In genomic region chr4:123649248-123649643, GRCh38 we compare ENCODE assay signal across 8 cellular contexts.
DNase-seq lines count a peak whose midpoint lies in the region; ATAC-seq and TF ChIP-seq lines count a peak whose summit lies in the region.

No MANE protein-coding gene starts in this region.

- CTCF ChIA-PET in activated naive CD4-positive, alpha-beta T cell treated with anti-CD3 and anti-CD28 coated beads, Interleukin-2, amount 10 ng/mL, durations not matched to agents 7 days and 5 days (lab: Charles Lee) = interaction anchor here (0.6 kb wide), 1 partner anchor 15 kb away, joined by 3 read pairs; no protein-coding TSS in a partner anchor
- CTCF ChIA-PET in activated CD8-positive, alpha-beta memory T cell treated with anti-CD3 and anti-CD28 coated beads, Interleukin-2, amount 10 ng/mL, durations not matched to agents 7 days and 5 days (lab: Charles Lee) = interaction anchor here (1.7 kb wide), 1 partner anchor 250 kb away, joined by 4 read pairs; no protein-coding TSS in a partner anchor

- no peaks in the 10 kb centered on the region for H3K36me3 ChIP-seq in endodermal cell (ENCODE audit: control insufficient read depth, insufficient read depth, low read length)
- H3K36me3 ChIP-seq in suprapubic skin = no peaks in the 10 kb centered on the region

- DNase-seq in DMS53 (lab: John Stamatoyannopoulos, UW) (peak; percentile 54), DMS53 treated with DMSO at 0.1 percent for 48 hours (lab: John Stamatoyannopoulos, UW; ENCODE audit: unreplicated experiment) (no peak), endodermal cell (no peak), suprapubic skin (ENCODE audit: low spot score in 2 of 2) (no peak), NCI-H1694 treated with DMSO at 0.1 percent for 48 hours (lab: John Stamatoyannopoulos, UW) (no peak)
- DNase-seq in activated naive CD4-positive, alpha-beta T cell treated with anti-CD3 and anti-CD28 coated beads, Interleukin-2, amount 10 ng/mL, durations not matched to agents 7 days and 5 days = no peak
- DNase-seq in activated CD8-positive, alpha-beta memory T cell treated with anti-CD3 and anti-CD28 coated beads, Interleukin-2, amount 10 ng/mL, durations not matched to agents 7 days and 5 days = no peak

- TF ChIP-seq POLR2A in suprapubic skin (IDR thresholded peaks at IDR 0.05) = no peak

- peak overlapping the region; percentile 12 for H3K9ac ChIP-seq in endodermal cell (ENCODE audit: extremely low read depth, low read length, poor library complexity, severe bottlenecking)

- H3K9me3 ChIP-seq in endodermal cell (ENCODE audit: control insufficient read depth, low read length) (peaks cover 4% of the 10 kb centered on the region), suprapubic skin (no peaks in the 10 kb centered on the region)

- TF ChIP-seq CTCF in endodermal cell (conservative IDR thresholded peaks at IDR 0.05) (no peak), suprapubic skin (IDR thresholded peaks at IDR 0.05) (no peak)

- peaks cover 36% of the 10 kb centered on the region for H3K4me1 Mint-ChIP-seq in endodermal cell
- H3K4me1 Mint-ChIP-seq in activated naive CD4-positive, alpha-beta T cell treated with anti-CD3 and anti-CD28 coated beads, Interleukin-2, amount 10 ng/mL, durations not matched to agents 7 days and 5 days = no peaks in the 10 kb centered on the region
- no peaks in the 10 kb centered on the region for H3K4me1 Mint-ChIP-seq in activated CD8-positive, alpha-beta memory T cell treated with anti-CD3 and anti-CD28 coated beads, Interleukin-2, amount 10 ng/mL, durations not matched to agents 7 days and 5 days

- peak; percentile 92 for ATAC-seq in HG03432 (IDR thresholded peaks at IDR 0.05; ENCODE audit: unreplicated experiment)
- no peak for ATAC-seq in activated CD8-positive, alpha-beta memory T cell treated with anti-CD3 and anti-CD28 coated beads, Interleukin-2, amount 10 ng/mL, durations not matched to agents 7 days and 5 days

- H3K27ac ChIP-seq in endodermal cell (ENCODE audit: low read depth, low read length) (peak overlapping the region; percentile 61), suprapubic skin (peak overlapping the region; percentile 84)

- no peaks in the 10 kb centered on the region for H3K27me3 ChIP-seq in endodermal cell (ENCODE audit: control insufficient read depth, insufficient read depth, low read length, poor library complexity, severe bottlenecking)
- no peaks in the 10 kb centered on the region for H3K27me3 ChIP-seq in suprapubic skin

- H3K4me1 ChIP-seq in endodermal cell (ENCODE audit: control insufficient read depth, insufficient read depth, low read length) (peaks cover 14% of the 10 kb centered on the region), suprapubic skin (peaks cover 42% of the 10 kb centered on the region)

- no peaks in the 10 kb centered on the region for H3K27me3 Mint-ChIP-seq in endodermal cell (ENCODE audit: insufficient read depth)
- no peaks in the 10 kb centered on the region for H3K27me3 Mint-ChIP-seq in activated naive CD4-positive, alpha-beta T cell treated with anti-CD3 and anti-CD28 coated beads, Interleukin-2, amount 10 ng/mL, durations not matched to agents 7 days and 5 days
- H3K27me3 Mint-ChIP-seq in activated CD8-positive, alpha-beta memory T cell treated with anti-CD3 and anti-CD28 coated beads, Interleukin-2, amount 10 ng/mL, durations not matched to agents 7 days and 5 days = no peaks in the 10 kb centered on the region

- H3K27ac Mint-ChIP-seq in endodermal cell = peak overlapping the region; percentile 86
- no peak overlapping the region for H3K27ac Mint-ChIP-seq in activated naive CD4-positive, alpha-beta T cell treated with anti-CD3 and anti-CD28 coated beads, Interleukin-2, amount 10 ng/mL, durations not matched to agents 7 days and 5 days
- H3K27ac Mint-ChIP-seq in activated CD8-positive, alpha-beta memory T cell treated with anti-CD3 and anti-CD28 coated beads, Interleukin-2, amount 10 ng/mL, durations not matched to agents 7 days and 5 days = no peak overlapping the region

- H3K36me3 Mint-ChIP-seq in endodermal cell (ENCODE audit: low read depth) = peaks cover 1% of the 10 kb centered on the region
- H3K36me3 Mint-ChIP-seq in activated naive CD4-positive, alpha-beta T cell treated with anti-CD3 and anti-CD28 coated beads, Interleukin-2, amount 10 ng/mL, durations not matched to agents 7 days and 5 days = no peaks in the 10 kb centered on the region
- peaks cover 1% of the 10 kb centered on the region for H3K36me3 Mint-ChIP-seq in activated CD8-positive, alpha-beta memory T cell treated with anti-CD3 and anti-CD28 coated beads, Interleukin-2, amount 10 ng/mL, durations not matched to agents 7 days and 5 days

- no peak overlapping the region for H3K4me3 Mint-ChIP-seq in endodermal cell
- H3K4me3 Mint-ChIP-seq in activated naive CD4-positive, alpha-beta T cell treated with anti-CD3 and anti-CD28 coated beads, Interleukin-2, amount 10 ng/mL, durations not matched to agents 7 days and 5 days = no peak overlapping the region
- H3K4me3 Mint-ChIP-seq in activated CD8-positive, alpha-beta memory T cell treated with anti-CD3 and anti-CD28 coated beads, Interleukin-2, amount 10 ng/mL, durations not matched to agents 7 days and 5 days = no peak overlapping the region

- TF ChIP-seq EP300 in suprapubic skin (IDR thresholded peaks at IDR 0.05) = no peak

- H3K4me3 ChIP-seq in endodermal cell (ENCODE audit: low read length) (no peak overlapping the region), suprapubic skin (no peak overlapping the region)

- 96% methylated on average over 3 of the region's 3 CpGs; no CpG with 5 or more reads in 1 of the 2 experiments for WGBS in endodermal cell (ENCODE audit: insufficient coverage in 1 of 2, insufficient read length in 1 of 2), 2 experiments
- WGBS in suprapubic skin = 43% methylated on average over 3 of the region's 3 CpGs

- H3K9me3 Mint-ChIP-seq in endodermal cell = peaks cover 6% of the 10 kb centered on the region
- no peaks in the 10 kb centered on the region for H3K9me3 Mint-ChIP-seq in activated naive CD4-positive, alpha-beta T cell treated with anti-CD3 and anti-CD28 coated beads, Interleukin-2, amount 10 ng/mL, durations not matched to agents 7 days and 5 days
- H3K9me3 Mint-ChIP-seq in activated CD8-positive, alpha-beta memory T cell treated with anti-CD3 and anti-CD28 coated beads, Interleukin-2, amount 10 ng/mL, durations not matched to agents 7 days and 5 days (ENCODE audit: low read depth) = no peaks in the 10 kb centered on the region
